In genomic region chr9:133427658-133428348, GRCh38 we compare ENCODE assay signal across 10 cellular contexts. TPM values are rescaled to one million over a fixed set of nuclear protein-coding genes. Genes with fewer than 3 reads are reported as not detected.
A peak's percentile ranks its signal among the peaks of the same experiment; 100 is the strongest.
DNase-seq lines count a peak whose midpoint lies in the region; ATAC-seq and TF ChIP-seq lines count a peak whose summit lies in the region.
"Had no signal": no experiment of that assay in that cellular context is flagged by ENCODE, and none has a peak within 500 bp of the region (broad histone marks: within the 10 kb centered on the region; RNA-seq: fewer than 3 reads in every experiment).

No MANE protein-coding gene starts in this region.

- H3K27ac Mint-ChIP-seq in CD14-positive monocyte (no peak overlapping the region), chondrocyte (ENCODE audit: unreplicated experiment) (no peak overlapping the region)
- H3K27ac Mint-ChIP-seq in naive thymus-derived CD8-positive, alpha-beta T cell, result no peak overlapping the region

- H3K4me3 ChIP-seq in H7 (ENCODE audit: insufficient read depth, low read depth, low read length) (peak overlapping the region; percentile 51), tibial artery (no peak overlapping the region)

- DNase-seq in CD14-positive monocyte (ENCODE audit: low spot score) (no peak), H7 (peak; percentile 61), chondrocyte (ENCODE audit: low spot score) (no peak), tibial artery (no peak)
- DNase-seq in naive thymus-derived CD8-positive, alpha-beta T cell, result no peak
- no peak for DNase-seq in activated effector memory CD4-positive, alpha-beta T cell treated with anti-CD3 and anti-CD28 coated beads, Interleukin-2, amount 50 U/mL, for 16 hours
- DNase-seq: activated T-cell treated with anti-CD3 and anti-CD28 coated beads for 4 hours, substantia nigra had no signal

- peaks cover 4% of the 10 kb centered on the region for H3K4me1 Mint-ChIP-seq in CD14-positive monocyte
- H3K4me1 Mint-ChIP-seq in chondrocyte (ENCODE audit: low read depth), result peaks cover 3% of the 10 kb centered on the region
- H3K4me1 Mint-ChIP-seq in naive thymus-derived CD8-positive, alpha-beta T cell, result peaks cover 1 to 10% (median 8%) of the 10 kb centered on the region in 4 donors

- H3K36me3 Mint-ChIP-seq in CD14-positive monocyte (no peaks in the 10 kb centered on the region), chondrocyte (ENCODE audit: low read depth) (peaks cover 3% of the 10 kb centered on the region)
- H3K36me3 Mint-ChIP-seq in naive thymus-derived CD8-positive, alpha-beta T cell, result no peaks in the 10 kb centered on the region

- no peak for ATAC-seq in naive thymus-derived CD8-positive, alpha-beta T cell
- ATAC-seq in HG02588 (IDR thresholded peaks at IDR 0.05; ENCODE audit: unreplicated experiment) (no peak), HG02571 (IDR thresholded peaks at IDR 0.05; ENCODE audit: unreplicated experiment) (no peak)

- TF ChIP-seq CTCF in CD14-positive monocyte (IDR thresholded peaks at IDR 0.05) (no peak), chondrocyte (IDR thresholded peaks at IDR 0.05) (no peak), tibial artery (IDR thresholded peaks at IDR 0.05) (no peak)

- H3K27me3 Mint-ChIP-seq in CD14-positive monocyte (ENCODE audit: low read depth in 3 of 3), result peaks cover 28 to 45% (median 39%) of the 10 kb centered on the region in 3 donors
- H3K27me3 Mint-ChIP-seq in chondrocyte (ENCODE audit: low read depth), result peaks cover 5% of the 10 kb centered on the region
- peaks cover 7 to 37% (median 13%) of the 10 kb centered on the region in 5 donors for H3K27me3 Mint-ChIP-seq in naive thymus-derived CD8-positive, alpha-beta T cell

- no peaks in the 10 kb centered on the region for H3K36me3 ChIP-seq in H7 (replicated peaks; ENCODE audit: control insufficient read depth, insufficient read depth, low read length)
- no peaks in the 10 kb centered on the region for H3K36me3 ChIP-seq in tibial artery

- intact Hi-C loops in CD14-positive monocyte (cut with micrococcal nuclease) (no loop called here), tibial artery (cut with DNase I; ENCODE audit: low total_unique reads) (no loop called here)

- no peaks in the 10 kb centered on the region for H3K9me3 ChIP-seq in tibial artery

- peaks cover 0 to 8% (median 4%) of the 10 kb centered on the region in 7 donors for H3K9me3 Mint-ChIP-seq in CD14-positive monocyte
- H3K9me3 Mint-ChIP-seq in chondrocyte (ENCODE audit: low read depth), result no peaks in the 10 kb centered on the region
- no peaks in the 10 kb centered on the region for H3K9me3 Mint-ChIP-seq in naive thymus-derived CD8-positive, alpha-beta T cell

- peaks cover 0 to 18% (median 13%) of the 10 kb centered on the region in 4 donors for H3K4me1 ChIP-seq in tibial artery

- POLR2A ChIA-PET in naive thymus-derived CD8-positive, alpha-beta T cell (lab: Charles Lee), result no interaction called here

- peaks cover 10% of the 10 kb centered on the region; the same call in 1 of the 2 replicates for H3K27me3 ChIP-seq in H7 (ENCODE audit: control insufficient read depth, insufficient read depth, low read length)
- peaks cover 0 to 57% of the 10 kb centered on the region in 2 donors for H3K27me3 ChIP-seq in tibial artery

- no peak overlapping the region for H3K27ac ChIP-seq in tibial artery

- H3K4me3 Mint-ChIP-seq in CD14-positive monocyte (peak overlapping the region; percentile 27 to 73), chondrocyte (ENCODE audit: unreplicated experiment) (peak overlapping the region; percentile 52)
- H3K4me3 Mint-ChIP-seq in naive thymus-derived CD8-positive, alpha-beta T cell, result peak overlapping the region; percentile 31 to 68 (median 51)

RNA-seq across cellular contexts. Expression of gene ADAMTS13, which starts 5.6 kb away (rescaled TPM):
- not detected for polyA plus RNA-seq in CD14-positive monocyte
- total RNA-seq in H7 (2014; rRNA removed; shearing (Covaris generic)), result 2.8 and 5.5 TPM in 2 replicates
- 5.5 to 9.5 TPM (median 5.7 TPM) in 3 replicates for total RNA-seq in chondrocyte
- 1 to 10 TPM; 3.8 to 4.0 TPM for total RNA-seq in naive thymus-derived CD8-positive, alpha-beta T cell
- polyA plus RNA-seq in naive thymus-derived CD8-positive, alpha-beta T cell, result under 1 TPM; 0.10 to 0.99 (median 0.41) TPM

RNA-seq across cellular contexts. Expression of gene REXO4, which starts 10.0 kb away (rescaled TPM):
- polyA plus RNA-seq in CD14-positive monocyte, result 1 to 10 TPM; 3.0 to 4.2 TPM
- total RNA-seq in H7 (2014; rRNA removed; shearing (Covaris generic)), result 28.5 and 33.5 TPM in 2 replicates
- total RNA-seq in chondrocyte, result 15.0 to 19.3 TPM (median 16.8 TPM) in 3 replicates
- total RNA-seq in naive thymus-derived CD8-positive, alpha-beta T cell, result 10 to 100 TPM; 42.4 to 45.6 TPM
- polyA plus RNA-seq in naive thymus-derived CD8-positive, alpha-beta T cell, result 10 to 100 TPM; 15.9 to 30.5 (median 24.4) TPM

RNA-seq across cellular contexts. Expression of gene CACFD1, which starts 32.0 kb away (rescaled TPM):
- 1 to 10 TPM; 5.0 to 5.1 TPM for polyA plus RNA-seq in CD14-positive monocyte
- 9.5 and 11.3 TPM in 2 replicates for total RNA-seq in H7 (2014; rRNA removed; shearing (Covaris generic))
- 14.4 to 22.3 TPM (median 18.8 TPM) in 3 replicates for total RNA-seq in chondrocyte
- 1 to 10 TPM; 4.4 to 4.9 TPM for total RNA-seq in naive thymus-derived CD8-positive, alpha-beta T cell
- polyA plus RNA-seq in naive thymus-derived CD8-positive, alpha-beta T cell, result 1 to 10 TPM; 2.5 to 3.7 (median 3.5) TPM

RNA-seq across cellular contexts. Expression of gene SLC2A6, which starts 51.1 kb away (rescaled TPM):
- polyA plus RNA-seq in CD14-positive monocyte, result 10 to 100 TPM; 43.2 to 60.4 TPM
- total RNA-seq in H7 (2014; rRNA removed; shearing (Covaris generic)), result 13.8 and 18.2 TPM in 2 replicates
- total RNA-seq in chondrocyte, result 5.4 to 13.7 TPM (median 13.2 TPM) in 3 replicates
- total RNA-seq in naive thymus-derived CD8-positive, alpha-beta T cell, result 1 to 10 TPM; 8.4 to 8.7 TPM
- polyA plus RNA-seq in naive thymus-derived CD8-positive, alpha-beta T cell, result 1 to 10 TPM; 4.0 to 6.0 (median 5.6) TPM

RNA-seq across cellular contexts. Expression of gene STKLD1, which starts 51.6 kb away (rescaled TPM):
- not detected for polyA plus RNA-seq in CD14-positive monocyte
- 0.17 and 0.41 TPM in 2 replicates for total RNA-seq in H7 (2014; rRNA removed; shearing (Covaris generic))
- 1.2 to 1.9 TPM (median 1.8 TPM) in 3 replicates for total RNA-seq in chondrocyte
- 1 to 10 TPM; 1.2 to 1.3 TPM for total RNA-seq in naive thymus-derived CD8-positive, alpha-beta T cell
- 1 to 10 TPM in 1 of 3 donors, under 1 TPM in 1, not detected in 1; 0.35 to 2.3 TPM for polyA plus RNA-seq in naive thymus-derived CD8-positive, alpha-beta T cell
